In genomic region chr16:10355589-10355988, GRCh38 we compare ENCODE assay signal across 32 cellular contexts.
"Had no signal": no experiment of that assay in that cellular context is flagged by ENCODE, and none has a peak within 500 bp of the region (broad histone marks: within the 10 kb centered on the region; RNA-seq: fewer than 3 reads in every experiment).

No MANE protein-coding gene starts in this region.

- H3K9me3 ChIP-seq: esophagus muscularis mucosa, gastrocnemius medialis had no signal

- H3K27me3 Mint-ChIP-seq: activated B cell treated with CpG ODN at 0.5 μM for 24 hours; activated CD4-positive, alpha-beta memory T cell treated with anti-CD3 and anti-CD28 coated beads for 36 hours; activated CD8-positive, alpha-beta memory T cell treated with anti-CD3 and anti-CD28 coated beads, Interleukin-2, amount 10 ng/mL, durations not matched to agents 7 days and 5 days; activated naive CD8-positive, alpha-beta T cell; central memory CD8-positive, alpha-beta T cell; dendritic cell treated with granulocyte-macrophage colony-stimulating factor and Interleukin-4, amounts not matched to agents 40 ng/mL and 50 ng/mL, for 4 days; effector memory CD8-positive, alpha-beta T cell; T-helper 17 cell had no signal

- H3K27ac Mint-ChIP-seq: activated B cell treated with CpG ODN at 0.5 μM for 24 hours; activated CD4-positive, alpha-beta memory T cell treated with anti-CD3 and anti-CD28 coated beads for 36 hours; activated CD8-positive, alpha-beta memory T cell treated with anti-CD3 and anti-CD28 coated beads, Interleukin-2, amount 10 ng/mL, durations not matched to agents 7 days and 5 days; activated CD8-positive, alpha-beta T cell treated with anti-CD3 and anti-CD28 coated beads, Interleukin-2, amount 10 ng/mL, durations not matched to agents 7 days and 5 days; activated naive CD8-positive, alpha-beta T cell; activated T-helper 1 cell treated with anti-CD3 and anti-CD28 coated beads, Interleukin-12 subunit alpha, Interleukin-12 subunit beta, Interleukin-2, Interleukin-4 antibody, amounts not matched to agents 30 ng/mL and 10 ng/mL and 1 ng/mL, durations not matched to agents 14 hours and 24 hours and 36 hours; activated T-helper 2 cell treated with anti-CD3 and anti-CD28 coated beads, Interferon-gamma antibody, Interleukin-2, Interleukin-4, amounts not matched to agents 10 μg/mL and 5 μg/mL and 100 μg/mL, durations not matched to agents 14 hours and 24 hours and 36 hours; dendritic cell treated with granulocyte-macrophage colony-stimulating factor and Interleukin-4, amounts not matched to agents 40 ng/mL and 50 ng/mL, for 4 days; effector memory CD8-positive, alpha-beta T cell; T-helper 17 cell; T-helper 2 cell treated with Interferon-gamma antibody and Interleukin-4, amounts not matched to agents 5 μg/mL and 100 μg/mL, for 36 hours had no signal

- H3K36me3 Mint-ChIP-seq: activated CD4-positive, alpha-beta memory T cell treated with anti-CD3 and anti-CD28 coated beads for 36 hours; activated CD8-positive, alpha-beta memory T cell treated with anti-CD3 and anti-CD28 coated beads, Interleukin-2, amount 10 ng/mL, durations not matched to agents 7 days and 5 days had no signal

- H3K27me3 ChIP-seq: brain microvascular endothelial cell, foreskin keratinocyte, gastrocnemius medialis had no signal

- H3K4me3 ChIP-seq: coronary artery, esophagus muscularis mucosa, gastrocnemius medialis had no signal

- H3K4me1 ChIP-seq: esophagus muscularis mucosa, foreskin keratinocyte, gastrocnemius medialis had no signal

- H3K27ac ChIP-seq: brain microvascular endothelial cell, coronary artery, esophagus muscularis mucosa, foreskin keratinocyte, gastrocnemius medialis, WERI-Rb-1 had no signal

- H3K4me1 Mint-ChIP-seq: activated CD8-positive, alpha-beta memory T cell treated with anti-CD3 and anti-CD28 coated beads, Interleukin-2, amount 10 ng/mL, durations not matched to agents 7 days and 5 days; central memory CD8-positive, alpha-beta T cell; T-helper 17 cell had no signal

- DNase-seq: activated B cell treated with CpG ODN at 0.5 μM for 24 hours; activated CD4-positive, alpha-beta memory T cell treated with anti-CD3 and anti-CD28 coated beads for 36 hours; activated CD4-positive, alpha-beta T cell treated with anti-CD3 and anti-CD28 coated beads for 48 hours; activated CD8-positive, alpha-beta memory T cell treated with anti-CD3 and anti-CD28 coated beads, Interleukin-2, amount 10 ng/mL, durations not matched to agents 7 days and 5 days; activated CD8-positive, alpha-beta memory T cell treated with anti-CD3 and anti-CD28 coated beads, Interleukin-2, amount 50 U/mL, for 4 hours; activated CD8-positive, alpha-beta T cell treated with anti-CD3 and anti-CD28 coated beads, Interleukin-2, amount 10 ng/mL, durations not matched to agents 7 days and 5 days; activated gamma-delta T cell treated with Interleukin-2 at 50 U/mL for 16 hours; activated naive CD4-positive, alpha-beta T cell treated with anti-CD3 and anti-CD28 coated beads, Interleukin-2, amount 50 U/mL, for 16 hours; activated naive CD4-positive, alpha-beta T cell treated with Interleukin-2 at 50 U/mL for 16 hours; activated T-cell treated with anti-CD3 and anti-CD28 coated beads, Interleukin-2, amount 50 U/mL, for 1 hour; activated T-cell treated with anti-CD3 and anti-CD28 coated beads, Interleukin-2, amount 50 U/mL, for 48 hours; amniotic stem cell; anterior cingulate cortex; brain microvascular endothelial cell; effector CD4-positive, alpha-beta T cell; effector memory CD8-positive, alpha-beta T cell; erythroblast; foreskin keratinocyte; gastrocnemius medialis; T-helper 1 cell; T-helper 17 cell; T1000; WERI-Rb-1 had no signal

- ATAC-seq: activated CD4-positive, CD25-positive, alpha-beta regulatory T cell treated with anti-CD3 and anti-CD28 coated beads, Interleukin-2, amount 50 U/mL, for 24 hours; activated CD8-positive, alpha-beta memory T cell treated with anti-CD3 and anti-CD28 coated beads, Interleukin-2, amount 10 ng/mL, durations not matched to agents 7 days and 5 days; activated CD8-positive, alpha-beta T cell treated with anti-CD3 and anti-CD28 coated beads, Interleukin-2, amount 10 ng/mL, durations not matched to agents 7 days and 5 days; effector memory CD8-positive, alpha-beta T cell; foreskin keratinocyte; gastrocnemius medialis; T-helper 17 cell had no signal

- H3K36me3 ChIP-seq: brain microvascular endothelial cell, esophagus muscularis mucosa, gastrocnemius medialis, WERI-Rb-1 had no signal

- H3K9me3 Mint-ChIP-seq: activated B cell treated with CpG ODN at 0.5 μM for 24 hours; activated CD4-positive, alpha-beta memory T cell treated with anti-CD3 and anti-CD28 coated beads for 36 hours; activated T-helper 1 cell treated with anti-CD3 and anti-CD28 coated beads, Interleukin-12 subunit alpha, Interleukin-12 subunit beta, Interleukin-2, Interleukin-4 antibody, amounts not matched to agents 30 ng/mL and 10 ng/mL and 1 ng/mL, durations not matched to agents 14 hours and 24 hours and 36 hours; central memory CD8-positive, alpha-beta T cell; effector memory CD8-positive, alpha-beta T cell had no signal

- H3K4me3 Mint-ChIP-seq: activated B cell treated with CpG ODN at 0.5 μM for 24 hours; activated CD4-positive, alpha-beta memory T cell treated with anti-CD3 and anti-CD28 coated beads for 36 hours; activated CD8-positive, alpha-beta memory T cell treated with anti-CD3 and anti-CD28 coated beads, Interleukin-2, amount 10 ng/mL, durations not matched to agents 7 days and 5 days; activated CD8-positive, alpha-beta T cell treated with anti-CD3 and anti-CD28 coated beads, Interleukin-2, amount 10 ng/mL, durations not matched to agents 7 days and 5 days; activated naive CD8-positive, alpha-beta T cell; activated T-helper 1 cell treated with anti-CD3 and anti-CD28 coated beads, Interleukin-12 subunit alpha, Interleukin-12 subunit beta, Interleukin-2, Interleukin-4 antibody, amounts not matched to agents 30 ng/mL and 10 ng/mL and 1 ng/mL, durations not matched to agents 14 hours and 24 hours and 36 hours; central memory CD8-positive, alpha-beta T cell; dendritic cell treated with granulocyte-macrophage colony-stimulating factor and Interleukin-4, amounts not matched to agents 40 ng/mL and 50 ng/mL, for 4 days; effector memory CD8-positive, alpha-beta T cell; T-helper 17 cell; T-helper 2 cell treated with Interferon-gamma antibody and Interleukin-4, amounts not matched to agents 5 μg/mL and 100 μg/mL, for 36 hours had no signal
